In genomic region chr7:47435889-47436312, GRCh38 we compare ENCODE assay signal across 8 cellular contexts.
A peak's percentile ranks its signal among the peaks of the same experiment; 100 is the strongest.
DNase-seq lines count a peak whose midpoint lies in the region; ATAC-seq and TF ChIP-seq lines count a peak whose summit lies in the region.

No MANE protein-coding gene starts in this region.

- DNase-seq in GM10248 (ENCODE audit: extremely low spot score) (no peak), NAMALWA (ENCODE audit: low spot score) (peak; percentile 35), brain microvascular endothelial cell (peak; percentile 81), islet precursor cell (peak; percentile 80), suprapubic skin (ENCODE audit: low spot score in 2 of 2) (no peak), GDM1 (lab: John Stamatoyannopoulos, UW) (no peak)
- no peak for DNase-seq in activated effector memory CD4-positive, alpha-beta T cell treated with Interleukin-2 at 50 U/mL for 16 hours

- peak; percentile 29 for TF ChIP-seq CTCF in GM10248 (IDR thresholded peaks at IDR 0.05; ENCODE audit: control extremely low read depth, extremely low read depth, low read depth, missing control alignments)
- peak; percentile 87 for TF ChIP-seq CTCF in brain microvascular endothelial cell (IDR thresholded peaks at IDR 0.05; ENCODE audit: low read depth, low read length, missing control alignments)
- TF ChIP-seq CTCF in suprapubic skin (IDR thresholded peaks at IDR 0.05): peak; percentile 57 to 60

- no peaks in the 10 kb centered on the region for H3K27me3 ChIP-seq in brain microvascular endothelial cell (replicated peaks)
- H3K27me3 ChIP-seq in suprapubic skin: no peaks in the 10 kb centered on the region

- H3K4me1 ChIP-seq in suprapubic skin: peaks cover 11% of the 10 kb centered on the region

- CTCF ChIA-PET in GM10248 (lab: Yijun Ruan, JAX): interaction anchor here (1.1 kb wide), 1 partner anchor 383 kb away, joined by 4 read pairs; no protein-coding TSS in a partner anchor

- H3K36me3 ChIP-seq in brain microvascular endothelial cell (replicated peaks): peaks cover 31% of the 10 kb centered on the region
- peaks cover 14% of the 10 kb centered on the region for H3K36me3 ChIP-seq in suprapubic skin

- POLR2A ChIA-PET in GM10248 (lab: Yijun Ruan, JAX): no interaction called here

- H3K27ac ChIP-seq in brain microvascular endothelial cell: peak overlapping the region; percentile 24
- no peak overlapping the region for H3K27ac ChIP-seq in suprapubic skin

- in situ Hi-C loops in brain microvascular endothelial cell (cut with HindIII; ENCODE audit: low pct_ligation_motif_present, low sequenced_read_pairs): no loop called here

- no peak overlapping the region for H3K4me3 ChIP-seq in brain microvascular endothelial cell (ENCODE audit: low read depth, low read length)
- H3K4me3 ChIP-seq in suprapubic skin: no peak overlapping the region

- 26% methylated on average over 5 of the region's 5 CpGs for WGBS in suprapubic skin

- no peak for ATAC-seq in GM18868 (IDR thresholded peaks at IDR 0.05; ENCODE audit: unreplicated experiment)

- no peaks in the 10 kb centered on the region for H3K9me3 ChIP-seq in suprapubic skin

- no peak for TF ChIP-seq POLR2A in suprapubic skin (IDR thresholded peaks at IDR 0.05)

- TF ChIP-seq EP300 in suprapubic skin (IDR thresholded peaks at IDR 0.05): no peak

Comparison
In these comparisons a context has a peak if more than half of its experiments do, and no peak if none do; other contexts are left out.
1. DNase-seq: peak in NAMALWA (single experiment), brain microvascular endothelial cell (single experiment) and islet precursor cell (single experiment); none in GM10248 (single experiment), suprapubic skin (0 of 2), activated effector memory CD4-positive, alpha-beta T cell treated with Interleukin-2 at 50 U/mL for 16 hours (single experiment) and GDM1 (single experiment).
2. CTCF ChIP-seq: peak in every context shown above with its lines; median percentile 87 in brain microvascular endothelial cell; 58 in suprapubic skin; 29 in GM10248.